ENCODE assay signal across 8 cellular contexts in genomic region chr4:83112678-83113428, GRCh38. TPM values are rescaled to one million over a fixed set of nuclear protein-coding genes. Genes with fewer than 3 reads are reported as not detected.
DNase-seq lines count a peak whose midpoint lies in the region; ATAC-seq, FAIRE-seq and TF ChIP-seq lines count a peak whose summit lies in the region.
"Had no signal": no experiment of that assay in that cellular context is flagged by ENCODE, and none has a peak within 500 bp of the region (broad histone marks: within the 10 kb centered on the region; RNA-seq: fewer than 3 reads in every experiment).

No MANE protein-coding gene starts in this region.

- TF ChIP-seq RAD21 in SK-N-SH (IDR thresholded peaks at IDR 0.05; ENCODE audit: low read length) (no peak), H1 (IDR thresholded peaks at IDR 0.05 in 1 of 2, conservative IDR thresholded peaks at IDR 0.05 in 1 of 2; ENCODE audit: low read depth in 2 of 2, low read length in 2 of 2) (no peak)

- H2BK12ac ChIP-seq in H1 (ENCODE audit: low read depth, low read length): 0 out of 2 replicates have a peak overlapping the region, but pooled peaks have one; percentile 55

- no peak overlapping the region for H4K5ac ChIP-seq in H1 (ENCODE audit: insufficient read length, low read depth, low read length)

- H3K79me2 ChIP-seq in SK-N-SH (ENCODE audit: insufficient read depth) (no peaks in the 10 kb centered on the region; the same call in 1 of the 2 replicates), H1 (ENCODE audit: control insufficient read depth in 1 of 2, insufficient read depth in 2 of 2, low read length in 2 of 2) (no peaks in the 10 kb centered on the region)

- no peak overlapping the region for H4K91ac ChIP-seq in H1 (replicated peaks; ENCODE audit: insufficient read length, low read length)

- peak; percentile 26 for ATAC-seq in stimulated activated naive CD8-positive, alpha-beta T cell treated with anti-CD3 and anti-CD28 coated beads, Interleukin-15, Interleukin-2, amounts not matched to agents 100 U/mL and 50 U/mL, for 24 hours

- no peak overlapping the region for H2AK5ac ChIP-seq in H1 (ENCODE audit: low read depth, low read length)

- H3K18ac ChIP-seq in H1 (ENCODE audit: extremely low read depth, low read length): no peak overlapping the region

- H2BK5ac ChIP-seq in H1 (ENCODE audit: low read depth, low read length): no peak overlapping the region

- H3K4me2 ChIP-seq in SK-N-SH (peak overlapping the region; percentile 39), H1 (ENCODE audit: insufficient read depth in 1 of 2, low read depth in 2 of 2, low read length in 2 of 2) (no peak overlapping the region)

- H2BK15ac ChIP-seq in H1 (ENCODE audit: low read length): peak overlapping the region; percentile 25; the same call in 1 of the 2 replicates

- DNase-seq in HFF-Myc (ENCODE audit: extremely low read depth, low read depth): no peak
- no peak for DNase-seq in SK-N-SH
- DNase-seq in H1 (ENCODE audit: low read depth in 1 of 2, low spot score in 2 of 2): no peak
- DNase-seq in stimulated activated naive CD8-positive, alpha-beta T cell treated with anti-CD3 and anti-CD28 coated beads, Interleukin-15, Interleukin-2, amounts not matched to agents 100 U/mL and 50 U/mL, for 24 hours: peak; percentile 58
- DNase-seq in NCI-H128 (lab: John Stamatoyannopoulos, UW; ENCODE audit: unreplicated experiment): no peak
- DNase-seq in NCI-H1048 (lab: John Stamatoyannopoulos, UW): no peak
- no peak for DNase-seq in NCI-H2227 (lab: John Stamatoyannopoulos, UW; ENCODE audit: unreplicated experiment)

- no peaks in the 10 kb centered on the region for H3K36me3 ChIP-seq in SK-N-SH (replicated peaks in 1 of 2; ENCODE audit: control insufficient read depth in 1 of 2, insufficient read depth in 2 of 2, low read length in 1 of 2)
- H3K36me3 ChIP-seq in H1 (ENCODE audit: control insufficient read depth in 2 of 4, insufficient read depth in 4 of 4, low read length in 3 of 4): no peaks in the 10 kb centered on the region

- H3K9ac ChIP-seq in SK-N-SH: peak overlapping the region; percentile 51; the same call in 1 of the 2 replicates
- H3K9ac ChIP-seq in H1 (replicated peaks in 1 of 4; ENCODE audit: extremely low read depth in 1 of 4, low read depth in 3 of 4, low read length in 3 of 4): no peak overlapping the region

- peak overlapping the region; percentile 73 for H2AFZ ChIP-seq in SK-N-SH (ENCODE audit: low read depth)
- no peak overlapping the region; the same call in 1 of the 2 replicates for H2AFZ ChIP-seq in H1 (ENCODE audit: low read length)

- no peak for TF ChIP-seq CTCF in HFF-Myc (IDR thresholded peaks at IDR 0.05; ENCODE audit: low read depth, low read length, missing control alignments)
- no peak for TF ChIP-seq CTCF in SK-N-SH (IDR thresholded peaks at IDR 0.05)
- no peak for TF ChIP-seq CTCF in H1 (IDR thresholded peaks at IDR 0.05; ENCODE audit: control extremely low read depth in 1 of 3, insufficient read depth in 1 of 3, low read depth in 1 of 3, low read length in 3 of 3)

- no peak overlapping the region for H3K4ac ChIP-seq in H1 (replicated peaks; ENCODE audit: insufficient read length, low read depth, low read length)

- H3K14ac ChIP-seq in H1 (ENCODE audit: insufficient read length): no peak overlapping the region

- no peak for TF ChIP-seq POLR2A in H1 (IDR thresholded peaks at IDR 0.05; ENCODE audit: control extremely low read depth in 1 of 2, low read depth in 2 of 2, low read length in 2 of 2)

- no peak overlapping the region for H4K8ac ChIP-seq in H1 (ENCODE audit: extremely low read depth, insufficient read depth, low read length)

- FAIRE-seq in H1 (lab: Jason Lieb, UNC): no peak

- no peaks in the 10 kb centered on the region for H3K27me3 ChIP-seq in SK-N-SH (ENCODE audit: insufficient read depth)
- peaks cover 0 to 10% (median 2%) of the 10 kb centered on the region in 4 experiments; a peak in 4 of 7 replicates for H3K27me3 ChIP-seq in H1 (replicated peaks in 1 of 4; ENCODE audit: control insufficient read depth in 3 of 4, extremely low read depth in 1 of 4, insufficient read depth in 3 of 4, low read length in 3 of 4)

- peaks cover 3 to 25% of the 10 kb centered on the region in 2 experiments for H3K4me1 ChIP-seq in SK-N-SH (ENCODE audit: control insufficient read depth in 1 of 2, insufficient read depth in 2 of 2, low read depth in 1 of 2, low read length in 1 of 2)
- peaks cover 0 to 13% (median 0%) of the 10 kb centered on the region in 4 experiments; a peak in 3 of 7 replicates for H3K4me1 ChIP-seq in H1 (replicated peaks in 1 of 4; ENCODE audit: control insufficient read depth in 3 of 4, insufficient read depth in 4 of 4, low read length in 3 of 4)

- no peaks in the 10 kb centered on the region for H3K79me1 ChIP-seq in H1 (ENCODE audit: low read depth, low read length)

- POLR2A ChIA-PET in SK-N-SH (lab: Yijun Ruan, JAX) (no interaction called here), H1 (lab: Charles Lee; ENCODE audit: partially characterized antibody) (no interaction called here)

- peaks cover 40% of the 10 kb centered on the region for H3F3A ChIP-seq in SK-N-SH (replicated peaks; ENCODE audit: insufficient read depth)

- no peak overlapping the region for H2BK120ac ChIP-seq in H1 (replicated peaks; ENCODE audit: low read depth, low read length)

- TF ChIP-seq EP300 in SK-N-SH (IDR thresholded peaks at IDR 0.05; ENCODE audit: borderline replicate concordance in 1 of 2, low read depth in 1 of 2, low read length in 1 of 2) (peak in 1 of 2 experiments; percentile 93; a peak in 2 of 4 replicates), H1 (IDR thresholded peaks at IDR 0.05; ENCODE audit: borderline replicate concordance in 1 of 2, low read depth in 2 of 2, low read length in 2 of 2) (no peak)

- H3K27ac ChIP-seq in SK-N-SH (ENCODE audit: low read depth in 2 of 2, low read length in 1 of 2): peak overlapping the region; percentile 60 to 77; a peak in 3 of 4 replicates
- no peak overlapping the region for H3K27ac ChIP-seq in H1 (ENCODE audit: low read depth, low read length)
- H3K27ac ChIP-seq: VCaP had no signal

- peaks cover 4% of the 10 kb centered on the region; the same call in 1 of the 2 replicates for H3K23me2 ChIP-seq in H1 (ENCODE audit: low read depth, low read length)

- 71% methylated on average over 16 of the region's 16 CpGs for WGBS in SK-N-SH (ENCODE audit: low lambda C conversion rate)
- WGBS in H1 (ENCODE audit: extremely low coverage in 1 of 2, insufficient coverage in 1 of 2, insufficient read length in 1 of 2, insufficient replicate concordance in 2 of 2, low coverage in 1 of 2, low lambda C conversion rate in 2 of 2, missing lambda C conversion rate in 1 of 2), 2 experiments: 87% methylated on average over 16 of the region's 16 CpGs; no CpG with 5 or more reads in 1 of the 2 experiments

- no peak overlapping the region for H3K23ac ChIP-seq in H1 (ENCODE audit: insufficient read length)

- H3K9me3 ChIP-seq in SK-N-SH (no peaks in the 10 kb centered on the region), H1 (ENCODE audit: insufficient read depth in 2 of 2, low read depth in 1 of 2, low read length in 1 of 2) (no peaks in the 10 kb centered on the region)

- CTCF ChIA-PET in SK-N-SH (lab: Yijun Ruan, JAX): interaction anchor here (0.5 to 1.8 kb wide), 3 partner anchors 38 to 39 kb away, joined by 3 to 4 read pairs (median 3); no protein-coding TSS in a partner anchor
- CTCF ChIA-PET in H1 (lab: Charles Lee; ENCODE audit: partially characterized antibody): interaction anchor here (0.7 to 0.9 kb wide), 7 partner anchors 9 to 529 kb away, joined by 3 to 8 read pairs (median 3); no protein-coding TSS in a partner anchor

- no peak overlapping the region for H3K56ac ChIP-seq in H1 (replicated peaks; ENCODE audit: insufficient read length, low read depth, low read length)

- H4K20me1 ChIP-seq in SK-N-SH (ENCODE audit: insufficient read depth): no peaks in the 10 kb centered on the region
- H4K20me1 ChIP-seq in H1 (replicated peaks in 1 of 2; ENCODE audit: control insufficient read depth in 1 of 2, insufficient read depth in 2 of 2, low read length in 2 of 2): no peaks in the 10 kb centered on the region

- H2BK20ac ChIP-seq in H1 (ENCODE audit: low read length): no peak overlapping the region

- no peaks in the 10 kb centered on the region for H3K9me2 ChIP-seq in SK-N-SH

- H3K4me3 ChIP-seq in HFF-Myc (replicated peaks; ENCODE audit: low read depth, low read length): peak overlapping the region; percentile 10; the same call in 1 of the 2 replicates
- H3K4me3 ChIP-seq in SK-N-SH (ENCODE audit: low read depth in 2 of 2, low read length in 1 of 2): peak overlapping the region in 1 of 2 experiments; percentile 23; a peak in 2 of 4 replicates
- no peak overlapping the region for H3K4me3 ChIP-seq in H1 (ENCODE audit: extremely low read depth in 1 of 4, insufficient read depth in 2 of 4, low read depth in 3 of 4, low read length in 4 of 4)

TF ChIP-seq in SK-N-SH, 30 proteins besides CTCF, POLR2A, EP300 and RAD21 (continues in another document):
- TF ChIP-seq NFIC (IDR thresholded peaks at IDR 0.05; ENCODE audit: borderline replicate concordance) (peak; percentile 70), POLR2AphosphoS5 (IDR thresholded peaks at IDR 0.05; ENCODE audit: low read depth, low read length) (peak; percentile 56; the same call in 1 of the 2 replicates), TEAD4 (IDR thresholded peaks at IDR 0.05; ENCODE audit: borderline replicate concordance, insufficient read depth) (peak; percentile 96), JUND (IDR thresholded peaks at IDR 0.05) (peak; percentile 94), MXI1 (IDR thresholded peaks at IDR 0.05; ENCODE audit: low read depth, low read length) (no peak)

TF ChIP-seq in H1, 55 proteins besides CTCF, POLR2A, EP300 and RAD21:
- TF ChIP-seq POU5F1 (IDR thresholded peaks at IDR 0.05; ENCODE audit: low read depth, low read length) (no peak), SAP30 (IDR thresholded peaks at IDR 0.05; ENCODE audit: insufficient read depth, insufficient replicate concordance, low read length) (no peak), BACH1 (IDR thresholded peaks at IDR 0.05; ENCODE audit: low read length) (no peak), CHD1 (IDR thresholded peaks at IDR 0.05; ENCODE audit: low read depth, low read length) (no peak), MAFK (IDR thresholded peaks at IDR 0.05; ENCODE audit: low read depth, low read length) (no peak), TAF1 (IDR thresholded peaks at IDR 0.05; ENCODE audit: low read depth, low read length) (no peak)
TF ChIP-seq in H1: peak in this region for 0.

RNA-seq across cellular contexts. Expression of gene PLAC8, which starts 1.7 kb away (rescaled TPM):
- polyA plus RNA-seq in SK-N-SH (2012; rRNA removed): 11.2 and 11.3 TPM in 2 replicates
- 10.4 and 16.1 TPM in 2 replicates for polyA plus RNA-seq in SK-N-SH (2012; cell fraction: cytosol; rRNA removed)
- polyA plus RNA-seq in SK-N-SH (2012; cell fraction: nucleus; rRNA removed): 2.6 and 6.1 TPM in 2 replicates
- 0.80 and 1.1 TPM in 2 replicates for total RNA-seq in H1 (2021; fragmentation: NEBNext Ultra II Directional; extraction: Animal tissue kit (Norgen Biotek cat#: 25700))
- polyA plus RNA-seq in H1 (2011; rRNA removed): 0.98 and 1.7 TPM in 2 replicates
- polyA plus RNA-seq in H1 (2011; cell fraction: cytosol; rRNA removed): 1.2 TPM
- polyA plus RNA-seq in H1 (2011; cell fraction: nucleus; rRNA removed): 0.31 TPM
- polyA plus RNA-seq in H1 (2012, experiment 1 of 2): 0.62 to 0.93 TPM (median 0.78 TPM) in 3 of 4 replicates, not detected in the other
- polyA plus RNA-seq in H1 (2012, experiment 2 of 2): 0.75 TPM
- polyA plus RNA-seq in H1 (2013, experiment 1 of 2): 0.71 TPM
- polyA plus RNA-seq in H1 (2013, experiment 2 of 2): 0.59 TPM
- polyA minus RNA-seq in H1 (2011; rRNA and poly(A)+ RNA removed): 0.95 and 1.6 TPM in 2 replicates
- not detected for polyA minus RNA-seq in H1 (2011; cell fraction: cytosol; rRNA and poly(A)+ RNA removed)
- polyA minus RNA-seq in H1 (2011; cell fraction: nucleus; rRNA and poly(A)+ RNA removed): 0.90 TPM
